ENCODE assay signal across 9 cellular contexts in the genomic region with DNA sequence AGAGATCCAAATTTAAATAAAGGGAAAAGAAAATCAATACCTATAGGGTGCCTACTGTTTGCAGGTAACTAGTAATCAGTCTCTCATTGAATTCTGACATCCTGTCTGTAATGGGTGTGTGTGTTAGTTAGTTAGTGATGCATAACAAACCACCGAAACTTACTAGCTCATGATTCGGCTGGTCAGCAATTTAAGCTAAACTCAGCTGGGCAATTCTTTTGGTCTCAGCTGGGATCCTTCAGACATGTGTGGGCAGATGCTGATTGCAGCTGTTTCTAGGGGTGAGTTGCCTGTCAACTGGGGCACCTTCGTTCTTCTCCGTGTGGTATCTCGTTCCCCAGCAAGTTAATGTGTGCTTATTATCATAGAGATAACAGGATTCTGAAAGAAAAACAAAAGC. TPM values are rescaled to one million over a fixed set of nuclear protein-coding genes. Genes with fewer than 3 reads are reported as not detected.
DNase-seq lines count a peak whose midpoint lies in the region; ATAC-seq, FAIRE-seq and TF ChIP-seq lines count a peak whose summit lies in the region.
"Had no signal": no experiment of that assay in that cellular context is flagged by ENCODE, and none has a peak within 500 bp of the region (broad histone marks: within the 10 kb centered on the region; RNA-seq: fewer than 3 reads in every experiment).

No MANE protein-coding gene starts in this region.

- POLR2A ChIA-PET in CD8-positive, alpha-beta memory T cell (lab: Charles Lee) = no interaction called here

- H3K36me3 ChIP-seq in CD8-positive, alpha-beta memory T cell (ENCODE audit: insufficient read depth, low read length) = no peaks in the 10 kb centered on the region
- H3K36me3 ChIP-seq in BE2C (no peaks in the 10 kb centered on the region), small intestine (ENCODE audit: control insufficient read depth in 2 of 2, insufficient read depth in 2 of 2, low read length in 2 of 2) (no peaks in the 10 kb centered on the region)

- TF ChIP-seq CTCF in BE2C (IDR thresholded peaks at IDR 0.05; ENCODE audit: low read depth, low read length) = no peak

- peak overlapping the region; percentile 58 to 96 (median 76) for H3K27ac Mint-ChIP-seq in CD8-positive, alpha-beta memory T cell

- no peak overlapping the region for H3K27ac ChIP-seq in CD8-positive, alpha-beta memory T cell (ENCODE audit: low read depth, low read length)
- peak overlapping the region; percentile 10 for H3K27ac ChIP-seq in angular gyrus (ENCODE audit: low read depth, low read length)
- H3K27ac ChIP-seq in small intestine (ENCODE audit: low read depth in 1 of 2, low read length in 1 of 2) = no peak overlapping the region

- CTCF ChIA-PET in CD8-positive, alpha-beta memory T cell (lab: Charles Lee) = interaction anchor here (1.9 kb wide), 1 partner anchor 161 kb away, joined by 5 read pairs; no protein-coding TSS in a partner anchor

- ATAC-seq in GM19438 (IDR thresholded peaks at IDR 0.05; ENCODE audit: low read depth, unreplicated experiment) (peak; percentile 52), HG03108 (IDR thresholded peaks at IDR 0.05; ENCODE audit: unreplicated experiment) (peak; percentile 60)

- WGBS in small intestine, 3 donors = 45 to 52% (median 51%) methylated on average over 5 of the region's 5 CpGs

- DNase-seq in CD8-positive, alpha-beta memory T cell = no peak
- DNase-seq in NK-92 (lab: John Stamatoyannopoulos, UW; ENCODE audit: unreplicated experiment) (no peak), BE2C (no peak), small intestine (no peak), NCI-H748 (lab: John Stamatoyannopoulos, UW; ENCODE audit: unreplicated experiment) (no peak)

- H3K36me3 Mint-ChIP-seq in CD8-positive, alpha-beta memory T cell = peaks cover 0 to 24% (median 5%) of the 10 kb centered on the region in 3 donors

- peaks cover 55 to 85% (median 65%) of the 10 kb centered on the region in 3 donors for H3K4me1 Mint-ChIP-seq in CD8-positive, alpha-beta memory T cell

- no peaks in the 10 kb centered on the region for H3K27me3 Mint-ChIP-seq in CD8-positive, alpha-beta memory T cell

- H3K27me3 ChIP-seq in CD8-positive, alpha-beta memory T cell (ENCODE audit: insufficient read depth, low read length, poor library complexity, severe bottlenecking) = no peaks in the 10 kb centered on the region
- peaks cover 9% of the 10 kb centered on the region for H3K27me3 ChIP-seq in BE2C
- no peaks in the 10 kb centered on the region for H3K27me3 ChIP-seq in small intestine (ENCODE audit: control insufficient read depth in 2 of 2, insufficient read depth in 2 of 2, low read length in 2 of 2)

- H3K4me3 Mint-ChIP-seq in CD8-positive, alpha-beta memory T cell = peak overlapping the region; percentile 33 to 75 (median 63)

- FAIRE-seq in small intestine (lab: Jason Lieb, UNC) = no peak

- peaks cover 43% of the 10 kb centered on the region for H3K4me1 ChIP-seq in CD8-positive, alpha-beta memory T cell (ENCODE audit: insufficient read depth, low read length)
- H3K4me1 ChIP-seq in BE2C = no peaks in the 10 kb centered on the region
- H3K4me1 ChIP-seq in small intestine (ENCODE audit: control insufficient read depth in 2 of 2, insufficient read depth in 1 of 2, low read depth in 1 of 2, low read length in 1 of 2) = peaks cover 6 to 14% of the 10 kb centered on the region in 2 donors

- H3K9me3 Mint-ChIP-seq in CD8-positive, alpha-beta memory T cell = no peaks in the 10 kb centered on the region

- H3K4me3 ChIP-seq in CD8-positive, alpha-beta memory T cell (ENCODE audit: low read length) = no peak overlapping the region
- H3K4me3 ChIP-seq in BE2C (ENCODE audit: low read depth, low read length) (no peak overlapping the region), small intestine (ENCODE audit: low read depth in 1 of 2, low read length in 2 of 2) (no peak overlapping the region)

- H3K9me3 ChIP-seq in CD8-positive, alpha-beta memory T cell (ENCODE audit: low read length) = no peaks in the 10 kb centered on the region
- no peaks in the 10 kb centered on the region for H3K9me3 ChIP-seq in BE2C
- no peaks in the 10 kb centered on the region for H3K9me3 ChIP-seq in small intestine (ENCODE audit: control insufficient read depth, low read depth)

RNA-seq across cellular contexts. Expression of a gene that starts 40.2 kb away (rescaled TPM):
- total RNA-seq in CD8-positive, alpha-beta memory T cell = 10 to 100 TPM; 21.0 to 23.5 TPM
- polyA plus RNA-seq in CD8-positive, alpha-beta memory T cell = 5.6 TPM
- 5.2 TPM for polyA plus RNA-seq in BE2C (2012; ENCODE audit: insufficient read depth, insufficient read length, low read depth)
- 1 to 10 TPM; 3.2 to 4.7 (median 4.5) TPM for polyA plus RNA-seq in small intestine

RNA-seq across cellular contexts. Expression of a gene that starts 43.9 kb away (rescaled TPM):
- total RNA-seq in CD8-positive, alpha-beta memory T cell = not detected
- polyA plus RNA-seq in CD8-positive, alpha-beta memory T cell = not detected
- not detected for polyA plus RNA-seq in BE2C (2012; ENCODE audit: insufficient read depth, insufficient read length, low read depth)
- not detected for polyA plus RNA-seq in small intestine
- total RNA-seq: glomerular endothelial cell had no signal
